ENCODE assay signal across 16 cellular contexts in genomic region chr4:172826346-172826745, GRCh38.
"Had no signal": no experiment of that assay in that cellular context is flagged by ENCODE, and none has a peak within 500 bp of the region (broad histone marks: within the 10 kb centered on the region; RNA-seq: fewer than 3 reads in every experiment).

No MANE protein-coding gene starts in this region.

- ATAC-seq: activated CD4-positive, CD25-positive, alpha-beta regulatory T cell treated with anti-CD3 and anti-CD28 coated beads, Interleukin-2, amount 50 U/mL, for 24 hours; esophagus mucosa; naive thymus-derived CD4-positive, alpha-beta T cell had no signal

- DNase-seq: activated CD4-positive, alpha-beta T cell treated with anti-CD3 and anti-CD28 coated beads, Interleukin-2, amount 50 U/mL, for 1 hour; activated naive CD8-positive, alpha-beta T cell treated with anti-CD3 and anti-CD28 coated beads, Interleukin-2, amount 10 ng/mL, durations not matched to agents 7 days and 5 days; hypothalamus; kidney; left ventricle myocardium inferior; naive thymus-derived CD4-positive, alpha-beta T cell; retina; stimulated activated CD4-positive, alpha-beta T cell treated with anti-CD3 and anti-CD28 coated beads, Interleukin-12 subunit alpha, Interleukin-12 subunit beta, amount 100 ng/mL, for 4 hours; stimulated activated CD4-positive, alpha-beta T cell treated with anti-CD3 and anti-CD28 coated beads, Interleukin-2, amount 100 ng/mL, for 24 hours had no signal

- H3K27ac ChIP-seq: ascending aorta, cardiac muscle cell, left ventricle myocardium inferior, neutrophil, parathyroid adenoma, thoracic aorta had no signal
